8 cellular contexts compared by ENCODE assay signal in genomic region chr5:116076496-116076895, GRCh38. TPM values are rescaled to one million over a fixed set of nuclear protein-coding genes. Genes with fewer than 3 reads are reported as not detected.
DNase-seq lines count a peak whose midpoint lies in the region; ATAC-seq and TF ChIP-seq lines count a peak whose summit lies in the region.

No MANE protein-coding gene starts in this region.

- intact Hi-C loops in esophagus muscularis mucosa (cut with DNase I), result loop anchor here (5.0 kb wide), 1 partner anchor 444 kb away; no protein-coding TSS in a partner anchor

- H3K4me3 Mint-ChIP-seq in CD4-positive, CD25-positive, alpha-beta regulatory T cell, result no peak overlapping the region

- no peak for DNase-seq in CD4-positive, CD25-positive, alpha-beta regulatory T cell
- DNase-seq in GM19240 (ENCODE audit: insufficient read length, low spot score), result peak; percentile 29
- DNase-seq in SKM-1 treated with dmso at 0.1 percent for 144 hours (lab: John Stamatoyannopoulos, UW; ENCODE audit: unreplicated experiment), result peak; percentile 68
- DNase-seq in NK-92 (lab: John Stamatoyannopoulos, UW; ENCODE audit: unreplicated experiment), result no peak
- no peak for DNase-seq in ACHN
- DNase-seq in NCI-H82 (lab: John Stamatoyannopoulos, UW), result no peak
- no peak for DNase-seq in esophagus muscularis mucosa (ENCODE audit: extremely low spot score)

- H3K27ac Mint-ChIP-seq in CD4-positive, CD25-positive, alpha-beta regulatory T cell, result no peak overlapping the region

- no peaks in the 10 kb centered on the region for H3K4me1 ChIP-seq in CD4-positive, CD25-positive, alpha-beta regulatory T cell (ENCODE audit: control insufficient read depth, insufficient read depth, low read length, poor library complexity, severe bottlenecking)
- no peaks in the 10 kb centered on the region for H3K4me1 ChIP-seq in esophagus muscularis mucosa

- H3K36me3 ChIP-seq in CD4-positive, CD25-positive, alpha-beta regulatory T cell (ENCODE audit: control insufficient read depth, insufficient read depth, low read length), result no peaks in the 10 kb centered on the region
- peaks cover 0 to 11% (median 2%) of the 10 kb centered on the region in 4 donors for H3K36me3 ChIP-seq in esophagus muscularis mucosa

- H3K9me3 Mint-ChIP-seq in CD4-positive, CD25-positive, alpha-beta regulatory T cell, result peaks cover 0 to 1% (median 0%) of the 10 kb centered on the region in 7 donors

- no peak for TF ChIP-seq EP300 in esophagus muscularis mucosa (IDR thresholded peaks at IDR 0.05)

- in situ Hi-C loops in ACHN (cut with HindIII; ENCODE audit: low pct_ligation_motif_present, low pct_unique_long_range_greater_than_20kb, low sequenced_read_pairs), result no loop called here

- no peaks in the 10 kb centered on the region for H3K36me3 Mint-ChIP-seq in CD4-positive, CD25-positive, alpha-beta regulatory T cell

- no peak overlapping the region for H3K4me3 ChIP-seq in CD4-positive, CD25-positive, alpha-beta regulatory T cell (ENCODE audit: low read depth, low read length)
- no peak overlapping the region for H3K4me3 ChIP-seq in esophagus muscularis mucosa

- no peak for TF ChIP-seq CTCF in esophagus muscularis mucosa (IDR thresholded peaks at IDR 0.05)

- ATAC-seq in CD4-positive, CD25-positive, alpha-beta regulatory T cell (ENCODE audit: low read depth in 2 of 2), result peak; percentile 43 to 68
- ATAC-seq in HG03060 (IDR thresholded peaks at IDR 0.05; ENCODE audit: low read depth, unreplicated experiment), result peak; percentile 97

- TF ChIP-seq POLR2A in esophagus muscularis mucosa (IDR thresholded peaks at IDR 0.05; ENCODE audit: low read depth), result no peak

- H3K27me3 ChIP-seq in CD4-positive, CD25-positive, alpha-beta regulatory T cell (ENCODE audit: control insufficient read depth, insufficient read depth, low read length), result peaks cover 15% of the 10 kb centered on the region
- H3K27me3 ChIP-seq in esophagus muscularis mucosa, result no peaks in the 10 kb centered on the region

- H3K27me3 Mint-ChIP-seq in CD4-positive, CD25-positive, alpha-beta regulatory T cell, result peaks cover 18% of the 10 kb centered on the region

- H3K27ac ChIP-seq in CD4-positive, CD25-positive, alpha-beta regulatory T cell (ENCODE audit: insufficient read depth, low read length, poor library complexity, severe bottlenecking), result no peak overlapping the region
- H3K27ac ChIP-seq in esophagus muscularis mucosa (replicated peaks in 1 of 4), result no peak overlapping the region

- peaks cover 3 to 5% (median 3%) of the 10 kb centered on the region in 4 donors for H3K4me1 Mint-ChIP-seq in CD4-positive, CD25-positive, alpha-beta regulatory T cell

- WGBS in esophagus muscularis mucosa, result 73% methylated on average over 1 of the region's 1 CpG

- H3K9me3 ChIP-seq in CD4-positive, CD25-positive, alpha-beta regulatory T cell (ENCODE audit: control insufficient read depth in 2 of 2, low read length in 2 of 2), result no peaks in the 10 kb centered on the region
- H3K9me3 ChIP-seq in esophagus muscularis mucosa, result no peaks in the 10 kb centered on the region

RNA-seq across cellular contexts. Expression of gene COMMD10, which starts 8.3 kb away (rescaled TPM):
- 32.7 TPM for total RNA-seq in CD4-positive, CD25-positive, alpha-beta regulatory T cell
- 10 to 100 TPM; 42.0 to 58.6 (median 49.2) TPM for polyA plus RNA-seq in CD4-positive, CD25-positive, alpha-beta regulatory T cell
- total RNA-seq in esophagus muscularis mucosa, result 10 to 100 TPM; 17.6 to 35.7 (median 25.7) TPM

RNA-seq across cellular contexts. Expression of gene ARL14EPL, which starts 44.2 kb away (rescaled TPM):
- not detected for total RNA-seq in CD4-positive, CD25-positive, alpha-beta regulatory T cell
- not detected for polyA plus RNA-seq in CD4-positive, CD25-positive, alpha-beta regulatory T cell
- not detected for total RNA-seq in esophagus muscularis mucosa

Comparison
In these comparisons a context has a peak if more than half of its experiments do, and no peak if none do; other contexts are left out.
1. DNase-seq: peak in GM19240 (single experiment) and SKM-1 treated with dmso at 0.1 percent for 144 hours (single experiment); none in CD4-positive, CD25-positive, alpha-beta regulatory T cell (0 of 3), NK-92 (single experiment), ACHN (single experiment), NCI-H82 (single experiment) and esophagus muscularis mucosa (single experiment).